Comparison of ENCODE assay signal across 8 cellular contexts in genomic region chr3:196073188-196073838, GRCh38. TPM values are rescaled to one million over a fixed set of nuclear protein-coding genes. Genes with fewer than 3 reads are reported as not detected.
DNase-seq lines count a peak whose midpoint lies in the region; ATAC-seq, FAIRE-seq and TF ChIP-seq lines count a peak whose summit lies in the region.

No MANE protein-coding gene starts in this region.

- no peaks in the 10 kb centered on the region for H3K4me1 ChIP-seq in endodermal cell (ENCODE audit: control insufficient read depth, insufficient read depth, low read length)

- no peaks in the 10 kb centered on the region for H3K9me3 ChIP-seq in endodermal cell (ENCODE audit: control insufficient read depth, low read length)

- no peak overlapping the region for H3K4me3 ChIP-seq in endodermal cell (ENCODE audit: low read length)

- no peaks in the 10 kb centered on the region for H3K27me3 ChIP-seq in endodermal cell (ENCODE audit: control insufficient read depth, insufficient read depth, low read length, poor library complexity, severe bottlenecking)

- H3K9ac ChIP-seq in endodermal cell (ENCODE audit: extremely low read depth, low read length, poor library complexity, severe bottlenecking), result no peak overlapping the region

- ATAC-seq in HG03442 (IDR thresholded peaks at IDR 0.05; ENCODE audit: unreplicated experiment) (peak; percentile 68), GM18907 (IDR thresholded peaks at IDR 0.05; ENCODE audit: unreplicated experiment) (no peak)
- peak; percentile 91 for ATAC-seq in activated CD8-positive, alpha-beta T cell treated with anti-CD3 and anti-CD28 coated beads for 36 hours

- H3K9me3 Mint-ChIP-seq in activated CD8-positive, alpha-beta T cell treated with anti-CD3 and anti-CD28 coated beads for 36 hours, result no peaks in the 10 kb centered on the region
- H3K9me3 Mint-ChIP-seq in endodermal cell, result no peaks in the 10 kb centered on the region

- H3K4me1 Mint-ChIP-seq in activated CD8-positive, alpha-beta T cell treated with anti-CD3 and anti-CD28 coated beads for 36 hours (ENCODE audit: low read depth), result peaks cover 29% of the 10 kb centered on the region
- H3K4me1 Mint-ChIP-seq in endodermal cell, result no peaks in the 10 kb centered on the region

- FAIRE-seq in GM12891 (lab: Jason Lieb, UNC), result peak; percentile 92

- POLR2A ChIA-PET in activated CD8-positive, alpha-beta T cell treated with anti-CD3 and anti-CD28 coated beads for 36 hours (lab: Charles Lee), result interaction anchor here (0.6 to 1.5 kb wide), 13 partner anchors 8 to 146 kb away, joined by 3 to 4 read pairs (median 3); no protein-coding TSS in a partner anchor

- TF ChIP-seq POLR2A in GM12891 (IDR thresholded peaks at IDR 0.05; ENCODE audit: low read depth, low read length), result no peak

- peak; percentile 34 for DNase-seq in GM12891 (ENCODE audit: insufficient read length, low spot score)
- peak; percentile 70 for DNase-seq in NCI-H774 (lab: John Stamatoyannopoulos, UW)
- DNase-seq in activated CD8-positive, alpha-beta T cell treated with anti-CD3 and anti-CD28 coated beads for 36 hours, result peak; percentile 75
- peak; percentile 89 for DNase-seq in endodermal cell
- DNase-seq in midbrain (lab: John Stamatoyannopoulos, UW), result peak; percentile 74
- peak; percentile 43 to 53 for DNase-seq in stimulated activated CD8-positive, alpha-beta memory T cell treated with anti-CD3 and anti-CD28 coated beads, Interleukin-7, amount 100 ng/mL, for 4 hours (ENCODE audit: low read depth in 2 of 2)

- no peak overlapping the region for H3K27ac ChIP-seq in endodermal cell (ENCODE audit: low read depth, low read length)

- intact Hi-C loops in activated CD8-positive, alpha-beta T cell treated with anti-CD3 and anti-CD28 coated beads for 36 hours (cut with micrococcal nuclease), result loop anchor here (2.0 kb wide), 1 partner anchor 123 kb away; no protein-coding TSS in a partner anchor

- H3K36me3 ChIP-seq in endodermal cell (ENCODE audit: control insufficient read depth, insufficient read depth, low read length), result peaks cover 69% of the 10 kb centered on the region

- H3K27ac Mint-ChIP-seq in activated CD8-positive, alpha-beta T cell treated with anti-CD3 and anti-CD28 coated beads for 36 hours, result peak overlapping the region; percentile 68
- no peak overlapping the region for H3K27ac Mint-ChIP-seq in endodermal cell

- TF ChIP-seq CTCF in activated CD8-positive, alpha-beta T cell treated with anti-CD3 and anti-CD28 coated beads for 36 hours (IDR thresholded peaks at IDR 0.05), result peak; percentile 63
- peak; percentile 89 for TF ChIP-seq CTCF in endodermal cell (conservative IDR thresholded peaks at IDR 0.05)

- no peaks in the 10 kb centered on the region for H3K27me3 Mint-ChIP-seq in activated CD8-positive, alpha-beta T cell treated with anti-CD3 and anti-CD28 coated beads for 36 hours
- H3K27me3 Mint-ChIP-seq in endodermal cell (ENCODE audit: insufficient read depth), result no peaks in the 10 kb centered on the region

- no peak overlapping the region for H3K4me3 Mint-ChIP-seq in activated CD8-positive, alpha-beta T cell treated with anti-CD3 and anti-CD28 coated beads for 36 hours
- H3K4me3 Mint-ChIP-seq in endodermal cell, result no peak overlapping the region

- H3K36me3 Mint-ChIP-seq in activated CD8-positive, alpha-beta T cell treated with anti-CD3 and anti-CD28 coated beads for 36 hours (ENCODE audit: low read depth), result peaks cover 64% of the 10 kb centered on the region
- H3K36me3 Mint-ChIP-seq in endodermal cell (ENCODE audit: low read depth), result peaks cover 66% of the 10 kb centered on the region

- CTCF ChIA-PET in activated CD8-positive, alpha-beta T cell treated with anti-CD3 and anti-CD28 coated beads for 36 hours (lab: Charles Lee), result interaction anchor here (0.7 to 13.6 kb wide), 29 partner anchors 10 to 495 kb away, joined by 3 to 296 read pairs (median 7); partner anchors contain the start of genes DYNLT2B, FBXO45 and WDR53

- 61 to 65% methylated on average over 3 to 7 of the region's 7 CpGs for WGBS in endodermal cell (ENCODE audit: insufficient coverage in 1 of 2, insufficient read length in 1 of 2), 2 experiments

TF ChIP-seq in GM12891, 5 proteins besides CTCF, POLR2A, EP300 and RAD21:
- TF ChIP-seq SPI1 (IDR thresholded peaks at IDR 0.05; ENCODE audit: low read depth, low read length), result no peak
- TF ChIP-seq PAX5 (IDR thresholded peaks at IDR 0.05; ENCODE audit: insufficient read depth, low read length, severe bottlenecking), result no peak
TF ChIP-seq in GM12891: peak in this region for 0.

RNA-seq across cellular contexts. Expression of gene TFRC, which starts 8.6 kb away (rescaled TPM):
- 184 TPM for polyA plus RNA-seq in GM12891 (2012; ENCODE audit: low read depth, missing spikeins)
- 100 to 1,000 TPM; 521 to 524 TPM for total RNA-seq in activated CD8-positive, alpha-beta T cell treated with anti-CD3 and anti-CD28 coated beads for 36 hours
- total RNA-seq in endodermal cell, result 10 to 100 TPM; 69.0 to 90.0 TPM
- 72.5 TPM for polyA plus RNA-seq in endodermal cell (2013, experiment 1 of 2)
- 74.1 TPM for polyA plus RNA-seq in endodermal cell (2013, experiment 2 of 2)

Comparison
In these comparisons a context has a peak if more than half of its experiments do, and no peak if none do; other contexts are left out.
1. DNase-seq: peak in every context shown above with its lines; median percentile 89 in endodermal cell; 75 in activated CD8-positive, alpha-beta T cell treated with anti-CD3 and anti-CD28 coated beads for 36 hours; 74 in midbrain; 70 in NCI-H774; 48 in stimulated activated CD8-positive, alpha-beta memory T cell treated with anti-CD3 and anti-CD28 coated beads, Interleukin-7, amount 100 ng/mL, for 4 hours; 34 in GM12891.
2. RNA of gene TFRC, which starts 8.6 kb away (total RNA-seq): 521 to 524 TPM in activated CD8-positive, alpha-beta T cell treated with anti-CD3 and anti-CD28 coated beads for 36 hours; 69.0 to 90.0 TPM in endodermal cell; every median in the first group is over 4 times any median in the second.